ENCODE assay signal across 31 cellular contexts in genomic region chr3:3600665-3601340, GRCh38.
"Had no signal": no experiment of that assay in that cellular context is flagged by ENCODE, and none has a peak within 500 bp of the region (broad histone marks: within the 10 kb centered on the region; RNA-seq: fewer than 3 reads in every experiment).

No MANE protein-coding gene starts in this region.

- H3K4me1 ChIP-seq: body of pancreas had no signal

- H3K27ac ChIP-seq: ascending aorta, body of pancreas, SK-N-MC had no signal

- H3K36me3 ChIP-seq: ascending aorta had no signal

- H3K27me3 ChIP-seq: ascending aorta, body of pancreas had no signal

- H3K9me3 ChIP-seq: ascending aorta, body of pancreas had no signal

- H3K4me3 ChIP-seq: ascending aorta, body of pancreas, SK-N-MC had no signal

- ATAC-seq: activated naive CD4-positive, alpha-beta T cell treated with anti-CD3 and anti-CD28 coated beads, Interleukin-2, amount 50 U/mL, for 72 hours; activated naive CD8-positive, alpha-beta T cell treated with anti-CD3 and anti-CD28 coated beads, Interleukin-2, amount 50 U/mL, for 24 hours; activated T-cell treated with anti-CD3 and anti-CD28 coated beads, Interleukin-2, amount 50 U/mL, for 4 hours; body of pancreas; Panc1; Right ventricle myocardium inferior; T-cell had no signal

- FAIRE-seq: TTC549 had no signal

- DNase-seq: activated B cell treated with CpG ODN at 0.5 μM for 24 hours; activated CD4-positive, alpha-beta memory T cell treated with anti-CD3 and anti-CD28 coated beads for 36 hours; activated CD4-positive, alpha-beta T cell treated with anti-CD3 and anti-CD28 coated beads, Interleukin-2, amount 10 ng/mL, durations not matched to agents 7 days and 5 days; activated CD8-positive, alpha-beta memory T cell treated with anti-CD3 and anti-CD28 coated beads for 24 hours; activated effector memory CD4-positive, alpha-beta T cell treated with anti-CD3 and anti-CD28 coated beads, Interleukin-2, amount 50 U/mL, for 16 hours; activated naive CD4-positive, alpha-beta T cell treated with Interleukin-2 at 50 U/mL for 16 hours; activated naive CD8-positive, alpha-beta T cell treated with anti-CD3 and anti-CD28 coated beads, Interleukin-2, amount 50 U/mL, for 24 hours; activated T-cell treated with anti-CD3 and anti-CD28 coated beads, Interleukin-2, amount 50 U/mL, for 4 hours; amniotic stem cell; body of pancreas; Kasumi-1; NCI-H1048; NCI-H1417; NCI-H1930; NCI-H2171; NCI-H2227 treated with DMSO at 0.1 percent for 48 hours; NCI-H446 treated with DMSO at 0.1 percent for 48 hours; NCI-H524 treated with DMSO at 0.1 percent for 48 hours; NCI-H774; NK-92 treated with Interleukin-12 subunit alpha and Interleukin-12 subunit beta, amount 100 ng/mL, for 24 hours; OCI-M1; RPMI8226; T-cell; T-helper 2 cell; T1000 had no signal
